ENCODE assay signal across 8 cellular contexts in genomic region chr19:21396893-21397572, GRCh38. TPM values are rescaled to one million over a fixed set of nuclear protein-coding genes. Genes with fewer than 3 reads are reported as not detected.
DNase-seq lines count a peak whose midpoint lies in the region; ATAC-seq and TF ChIP-seq lines count a peak whose summit lies in the region.

Gene ZNF493 (plus strand): TSS chr19:21397133. CDS start chr19:21397238, 105 bp downstream.

- H3K9ac ChIP-seq in adipocyte (ENCODE audit: low read length) (peak within 1 kb of the TSS; percentile 93), parathyroid adenoma (peak within 1 kb of the TSS; percentile 94)

- no peak for TF ChIP-seq CTCF in GM10266 (IDR thresholded peaks at IDR 0.05; ENCODE audit: control insufficient read depth, insufficient read depth, low read depth, missing control alignments)
- TF ChIP-seq CTCF in parathyroid adenoma (IDR thresholded peaks at IDR 0.05) = no peak
- TF ChIP-seq CTCF in tibial artery (IDR thresholded peaks at IDR 0.05) = no peak

- intact Hi-C loops in cardiac septum (cut with DNase I) (loop anchor here (5.0 kb wide), 1 partner anchor 35 kb away; no protein-coding TSS in a partner anchor), tibial artery (cut with DNase I; ENCODE audit: low total_unique reads) (no loop called here)

- peak; percentile 99 for ATAC-seq in HG02588 (IDR thresholded peaks at IDR 0.05; ENCODE audit: unreplicated experiment)

- H3K36me3 ChIP-seq in adipocyte (ENCODE audit: control insufficient read depth, insufficient read depth, low read length, severe bottlenecking) (peaks cover 14% of the 10 kb centered on the region), parathyroid adenoma (ENCODE audit: control insufficient read depth, insufficient read depth, low read length) (no peaks in the 10 kb centered on the region), tibial artery (peaks cover 4 to 8% (median 6%) of the 10 kb centered on the region in 3 donors)

- peak within 1 kb of the TSS; percentile 95 for H2AFZ ChIP-seq in parathyroid adenoma

- no peaks in the 10 kb centered on the region for H3K27me3 ChIP-seq in adipocyte (replicated peaks; ENCODE audit: control insufficient read depth, insufficient read depth, low read length)
- H3K27me3 ChIP-seq in parathyroid adenoma (ENCODE audit: control insufficient read depth, insufficient read depth, low read length) = no peaks in the 10 kb centered on the region
- no peaks in the 10 kb centered on the region for H3K27me3 ChIP-seq in tibial artery

- H3K27ac ChIP-seq in parathyroid adenoma (peak within 1 kb of the TSS; percentile 82), tibial artery (peak within 1 kb of the TSS; percentile 79 to 84)

- H3K9me3 ChIP-seq in adipocyte (ENCODE audit: control insufficient read depth, low read length) = peaks cover 13% of the 10 kb centered on the region
- H3K9me3 ChIP-seq in parathyroid adenoma (ENCODE audit: control insufficient read depth, low read length) = no peaks in the 10 kb centered on the region
- no peaks in the 10 kb centered on the region for H3K9me3 ChIP-seq in tibial artery

- peaks cover 7% of the 10 kb centered on the region for H3K79me2 ChIP-seq in parathyroid adenoma

- H3K4me2 ChIP-seq in parathyroid adenoma (ENCODE audit: low read length) = peak within 1 kb of the TSS; percentile 72

- H3K4me3 ChIP-seq in adipocyte (ENCODE audit: low read length) (peak within 1 kb of the TSS; percentile 96), parathyroid adenoma (ENCODE audit: low read depth, low read length) (peak within 1 kb of the TSS; percentile 99), tibial artery (peak within 1 kb of the TSS; percentile 67 to 73)

- DNase-seq in GM10266 (ENCODE audit: extremely low spot score) (peak; percentile 74), NCI-H1092 treated with DMSO at 0.1 percent for 48 hours (lab: John Stamatoyannopoulos, UW) (peak; percentile 94), T follicular helper cell (ENCODE audit: low read depth) (peak; percentile 86), adipocyte (ENCODE audit: low read depth) (peak; percentile 98), cardiac septum (ENCODE audit: low spot score) (peak; percentile 96), tibial artery (peak; percentile 97)

- H3K4me1 ChIP-seq in adipocyte (ENCODE audit: control insufficient read depth, insufficient read depth, low read length) (peaks cover 14% of the 10 kb centered on the region), parathyroid adenoma (peaks cover 5% of the 10 kb centered on the region), tibial artery (peaks cover 0 to 49% (median 7%) of the 10 kb centered on the region in 4 donors)

RNA-seq across cellular contexts. Expression of gene ZNF493, which starts in this region (rescaled TPM):
- 11.5 TPM for total RNA-seq in cardiac septum

Comparison
In these comparisons a context has a peak if more than half of its experiments do, and no peak if none do; other contexts are left out.
1. Peak in every context shown above with its lines: DNase-seq, ATAC-seq, H3K4me3 ChIP-seq and H3K27ac ChIP-seq.